ENCODE assay signal across 21 cellular contexts in genomic region chr5:58918015-58918729, GRCh38.
"Had no signal": no experiment of that assay in that cellular context is flagged by ENCODE, and none has a peak within 500 bp of the region (broad histone marks: within the 10 kb centered on the region; RNA-seq: fewer than 3 reads in every experiment).

No MANE protein-coding gene starts in this region.

- H3K4me1 ChIP-seq: right lobe of liver had no signal

- H3K4me3 ChIP-seq: gastrocnemius medialis, left lung, pancreas, right lobe of liver, thoracic aorta, tibial nerve, upper lobe of left lung, uterus had no signal

- DNase-seq: cerebellar nuclear complex; cortex of kidney; effector memory CD8-positive, alpha-beta T cell; gastrocnemius medialis; head of caudate nucleus; left lung; mesenchymal stem cell; naive thymus-derived CD4-positive, alpha-beta T cell; pancreas; retina; right lobe of liver; small intestine; stimulated activated CD4-positive, alpha-beta T cell treated with anti-CD3 and anti-CD28 coated beads, Interleukin-15, amount 100 ng/mL, for 24 hours; stimulated activated CD4-positive, alpha-beta T cell treated with anti-CD3 and anti-CD28 coated beads, Interleukin-2, amount 100 ng/mL, for 48 hours; stimulated activated naive B cell treated with anti-CD40 and anti-IgM and Interleukin-4, amounts not matched to agents 10 μg/mL and 1 μg/mL and 100 μg/mL, for 72 hours; upper lobe of left lung; uterus had no signal

- ATAC-seq: effector memory CD8-positive, alpha-beta T cell; gastrocnemius medialis; left lung; naive thymus-derived CD4-positive, alpha-beta T cell; pancreas; right lobe of liver; stimulated activated naive B cell treated with anti-CD40 and anti-IgM and Interleukin-4, amounts not matched to agents 10 μg/mL and 1 μg/mL and 100 μg/mL, for 72 hours had no signal

- H3K9me3 Mint-ChIP-seq: effector memory CD8-positive, alpha-beta T cell; naive thymus-derived CD4-positive, alpha-beta T cell; stimulated activated naive B cell treated with anti-CD40 and anti-IgM and Interleukin-4, amounts not matched to agents 10 μg/mL and 1 μg/mL and 100 μg/mL, for 72 hours; stimulated activated naive CD8-positive, alpha-beta T cell treated with anti-CD3 and anti-CD28 coated beads, Interleukin-15, Interleukin-2, amounts not matched to agents 100 ng/mL and 50 ng/mL, for 24 hours had no signal

- H3K36me3 Mint-ChIP-seq: naive thymus-derived CD4-positive, alpha-beta T cell; stimulated activated naive B cell treated with anti-CD40 and anti-IgM and Interleukin-4, amounts not matched to agents 10 μg/mL and 1 μg/mL and 100 μg/mL, for 72 hours had no signal

- H3K4me1 Mint-ChIP-seq: stimulated activated naive B cell treated with anti-CD40 and anti-IgM and Interleukin-4, amounts not matched to agents 10 μg/mL and 1 μg/mL and 100 μg/mL, for 72 hours had no signal

- H3K27ac ChIP-seq: gastrocnemius medialis, left lung, neutrophil, pancreas, right lobe of liver, thoracic aorta, tibial nerve, upper lobe of left lung, uterus had no signal

- H3K27ac Mint-ChIP-seq: effector memory CD8-positive, alpha-beta T cell; naive thymus-derived CD4-positive, alpha-beta T cell; stimulated activated naive B cell treated with anti-CD40 and anti-IgM and Interleukin-4, amounts not matched to agents 10 μg/mL and 1 μg/mL and 100 μg/mL, for 72 hours; stimulated activated naive CD8-positive, alpha-beta T cell treated with anti-CD3 and anti-CD28 coated beads, Interleukin-15, Interleukin-2, amounts not matched to agents 100 ng/mL and 50 ng/mL, for 24 hours had no signal

- H3K36me3 ChIP-seq: gastrocnemius medialis, left lung, neutrophil, pancreas, right lobe of liver, thoracic aorta, tibial nerve, upper lobe of left lung, uterus had no signal

- H3K4me3 Mint-ChIP-seq: effector memory CD8-positive, alpha-beta T cell; naive thymus-derived CD4-positive, alpha-beta T cell; stimulated activated naive B cell treated with anti-CD40 and anti-IgM and Interleukin-4, amounts not matched to agents 10 μg/mL and 1 μg/mL and 100 μg/mL, for 72 hours; stimulated activated naive CD8-positive, alpha-beta T cell treated with anti-CD3 and anti-CD28 coated beads, Interleukin-15, Interleukin-2, amounts not matched to agents 100 ng/mL and 50 ng/mL, for 24 hours had no signal

- H3K9me3 ChIP-seq: gastrocnemius medialis, left lung, neutrophil, pancreas, right lobe of liver, thoracic aorta, tibial nerve, upper lobe of left lung, uterus had no signal
